9 cellular contexts compared by ENCODE assay signal in the genomic region with DNA sequence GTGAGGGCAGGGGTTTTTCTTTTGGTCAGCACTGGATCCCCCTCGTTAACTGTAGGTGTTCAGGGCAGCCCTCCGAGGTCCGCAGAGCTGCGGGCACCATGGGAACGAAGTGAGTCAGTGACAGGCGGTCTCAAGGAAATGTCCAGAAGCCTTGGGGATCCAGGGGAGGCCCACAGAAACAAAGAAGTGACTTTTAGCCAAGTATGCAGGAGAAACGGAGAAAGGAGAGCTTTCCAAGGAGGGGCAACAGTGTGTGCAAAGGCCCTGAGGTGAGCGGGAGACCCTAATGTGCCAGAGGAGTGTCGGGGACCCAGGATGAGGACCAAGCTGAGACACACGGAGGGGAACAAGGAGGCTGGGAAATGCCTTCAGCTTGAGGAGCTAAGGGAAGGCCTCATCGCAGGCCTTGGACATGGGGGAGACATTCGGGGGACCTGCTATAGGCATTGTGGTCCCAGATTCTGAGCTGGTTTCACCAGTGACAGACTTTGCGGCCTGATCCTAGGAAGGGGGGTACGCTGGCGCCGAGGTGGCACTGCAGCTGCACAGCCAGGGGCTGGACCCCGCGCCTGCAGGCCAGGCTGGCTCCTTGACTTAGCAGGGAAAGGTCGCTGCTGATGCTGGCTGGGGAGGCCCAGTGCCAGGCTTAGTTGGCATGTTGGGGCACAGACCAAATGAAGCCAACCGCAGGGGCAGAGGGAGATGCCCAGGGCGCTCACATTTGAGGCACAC. TPM values are rescaled to one million over a fixed set of nuclear protein-coding genes. Genes with fewer than 3 reads are reported as not detected.
DNase-seq lines count a peak whose midpoint lies in the region; ATAC-seq, FAIRE-seq and TF ChIP-seq lines count a peak whose summit lies in the region.
"Had no signal": no experiment of that assay in that cellular context is flagged by ENCODE, and none has a peak within 500 bp of the region (broad histone marks: within the 10 kb centered on the region; RNA-seq: fewer than 3 reads in every experiment).

No MANE protein-coding gene starts in this region.

- H3K4me3 Mint-ChIP-seq in activated CD4-positive, alpha-beta memory T cell treated with anti-CD3 and anti-CD28 coated beads for 36 hours, result peak overlapping the region; percentile 29

- TF ChIP-seq POLR2A in stomach (IDR thresholded peaks at IDR 0.05), result no peak

- H3K4me3 ChIP-seq in SK-N-SH (ENCODE audit: low read depth in 2 of 2, low read length in 1 of 2), result peak overlapping the region in 1 of 2 experiments; percentile 57; a peak in 2 of 4 replicates
- peak overlapping the region in 1 of 2 donors; percentile 54 for H3K4me3 ChIP-seq in kidney (ENCODE audit: low read length in 2 of 2)
- H3K4me3 ChIP-seq in stomach, result peak overlapping the region; percentile 64 to 75 (median 68)

- no peak overlapping the region for H2AFZ ChIP-seq in SK-N-SH (ENCODE audit: low read depth)

- no peaks in the 10 kb centered on the region for H3K9me2 ChIP-seq in SK-N-SH

- H3K27me3 Mint-ChIP-seq in activated CD4-positive, alpha-beta memory T cell treated with anti-CD3 and anti-CD28 coated beads for 36 hours, result no peaks in the 10 kb centered on the region

- POLR2A ChIA-PET in SK-N-SH (lab: Yijun Ruan, JAX), result interaction anchor here (1.5 to 1.9 kb wide), 2 partner anchors 8 to 23 kb away, joined by 4 to 6 read pairs; no protein-coding TSS in a partner anchor
- POLR2A ChIA-PET in activated CD4-positive, alpha-beta memory T cell treated with anti-CD3 and anti-CD28 coated beads for 36 hours (lab: Charles Lee), result interaction anchor here (1.5 to 1.7 kb wide), 2 partner anchors 23 to 34 kb away, joined by 6 read pairs; partner anchors contain the start of gene SQSTM1

- no peak for DNase-seq in SK-N-SH
- no peak for DNase-seq in activated CD4-positive, alpha-beta memory T cell treated with anti-CD3 and anti-CD28 coated beads for 36 hours
- DNase-seq in kidney, result no peak
- DNase-seq in stomach, result no peak
- DNase-seq in H4 (ENCODE audit: low spot score), result no peak

- peak overlapping the region; percentile 83; the same call in 1 of the 2 replicates for H3K4me2 ChIP-seq in SK-N-SH

- H3K9me3 ChIP-seq in SK-N-SH, result no peaks in the 10 kb centered on the region
- H3K9me3 ChIP-seq in kidney (ENCODE audit: control insufficient read depth in 1 of 2, low read length in 2 of 2), result no peaks in the 10 kb centered on the region
- no peaks in the 10 kb centered on the region for H3K9me3 ChIP-seq in stomach

- intact Hi-C loops in activated CD4-positive, alpha-beta memory T cell treated with anti-CD3 and anti-CD28 coated beads for 36 hours (cut with micrococcal nuclease), result loop anchor here (1.0 to 10.0 kb wide), 3 partner anchors 34 to 242 kb away; partner anchors contain the start of genes MAML1 and RUFY1
- intact Hi-C loops in kidney (cut with DNase I), result no loop called here
- intact Hi-C loops in stomach (cut with DNase I; ENCODE audit: low total_unique reads), result no loop called here

- TF ChIP-seq EP300 in SK-N-SH (IDR thresholded peaks at IDR 0.05; ENCODE audit: borderline replicate concordance in 1 of 2, low read depth in 1 of 2, low read length in 1 of 2), result no peak
- TF ChIP-seq EP300 in stomach (IDR thresholded peaks at IDR 0.05), result no peak

- H3K79me2 ChIP-seq in SK-N-SH (ENCODE audit: insufficient read depth), result 0 out of 2 replicates have a peak, but pooled peaks cover 11% of the 10 kb centered on the region

- TF ChIP-seq RAD21 in SK-N-SH (IDR thresholded peaks at IDR 0.05; ENCODE audit: low read length), result no peak

- H3K4me1 ChIP-seq in SK-N-SH (ENCODE audit: control insufficient read depth in 1 of 2, insufficient read depth in 2 of 2, low read depth in 1 of 2, low read length in 1 of 2) (peaks cover 0 to 14% of the 10 kb centered on the region in 2 experiments; a peak in 1 of 4 replicates), kidney (ENCODE audit: control insufficient read depth in 1 of 2, insufficient read depth in 1 of 2, low read depth in 1 of 2, low read length in 2 of 2) (peaks cover 6 to 37% of the 10 kb centered on the region in 2 donors), stomach (peaks cover 46 to 67% (median 62%) of the 10 kb centered on the region in 4 donors)

- no peak overlapping the region; a peak in 1 of 4 replicates for H3K27ac ChIP-seq in SK-N-SH (ENCODE audit: low read depth in 2 of 2, low read length in 1 of 2)
- peak overlapping the region; percentile 66 to 78 for H3K27ac ChIP-seq in kidney (ENCODE audit: low read depth in 2 of 2, low read length in 2 of 2)
- H3K27ac ChIP-seq in stomach, result peak overlapping the region; percentile 84 to 91 (median 89)

- ATAC-seq in SK-N-SH treated with all-trans-retinoic acid at 6 μM for 48 hours, result no peak
- ATAC-seq in GM18519 (IDR thresholded peaks at IDR 0.05; ENCODE audit: low FRiP score, unreplicated experiment), result no peak
- no peak for ATAC-seq in activated CD4-positive, CD25-positive, alpha-beta regulatory T cell treated with anti-CD3 and anti-CD28 coated beads, Interleukin-2, amount 50 U/mL, for 24 hours

- no peak for TF ChIP-seq CTCF in SK-N-SH (IDR thresholded peaks at IDR 0.05)
- no peak for TF ChIP-seq CTCF in kidney (IDR thresholded peaks at IDR 0.05; ENCODE audit: borderline replicate concordance, extremely low read depth, insufficient read depth)
- TF ChIP-seq CTCF in stomach (IDR thresholded peaks at IDR 0.05), result no peak

- H3K9ac ChIP-seq in SK-N-SH (peak overlapping the region; percentile 64; the same call in 1 of the 2 replicates), kidney (ENCODE audit: low read length in 2 of 2) (peak overlapping the region in 1 of 2 donors; percentile 73)

- peaks cover 4% of the 10 kb centered on the region for H3F3A ChIP-seq in SK-N-SH (replicated peaks; ENCODE audit: insufficient read depth)

- peaks cover 4% of the 10 kb centered on the region; the same call in 1 of the 2 replicates for H4K20me1 ChIP-seq in SK-N-SH (ENCODE audit: insufficient read depth)

- WGBS in SK-N-SH (ENCODE audit: low lambda C conversion rate), result 93% methylated on average over 14 of the region's 21 CpGs
- 75 to 85% (median 82%) methylated on average over 15 to 21 of the region's 21 CpGs for WGBS in stomach, 5 donors

- H3K27me3 ChIP-seq in SK-N-SH (ENCODE audit: insufficient read depth) (no peaks in the 10 kb centered on the region), stomach (no peaks in the 10 kb centered on the region)

- CTCF ChIA-PET in SK-N-SH (lab: Yijun Ruan, JAX), result interaction anchor here (0.7 to 8.3 kb wide), 19 partner anchors 10 to 178 kb away, joined by 3 to 67 read pairs (median 4); partner anchors contain the start of genes MAML1 and MGAT4B
- CTCF ChIA-PET in activated CD4-positive, alpha-beta memory T cell treated with anti-CD3 and anti-CD28 coated beads for 36 hours (lab: Charles Lee), result interaction anchor here (0.8 to 5.2 kb wide), 7 partner anchors 9 to 116 kb away, joined by 3 to 46 read pairs (median 4); partner anchors contain the start of gene CBY3

- peaks cover 30% of the 10 kb centered on the region for H3K4me1 Mint-ChIP-seq in activated CD4-positive, alpha-beta memory T cell treated with anti-CD3 and anti-CD28 coated beads for 36 hours (ENCODE audit: low read depth)

- peaks cover 21% of the 10 kb centered on the region for H3K36me3 Mint-ChIP-seq in activated CD4-positive, alpha-beta memory T cell treated with anti-CD3 and anti-CD28 coated beads for 36 hours

- no peak for FAIRE-seq in kidney (lab: Jason Lieb, UNC)
- FAIRE-seq: A204.1 had no signal

- peaks cover 0 to 41% of the 10 kb centered on the region in 2 experiments for H3K36me3 ChIP-seq in SK-N-SH (replicated peaks in 1 of 2; ENCODE audit: control insufficient read depth in 1 of 2, insufficient read depth in 2 of 2, low read length in 1 of 2)
- peaks cover 10 to 32% of the 10 kb centered on the region in 2 donors for H3K36me3 ChIP-seq in kidney (ENCODE audit: control insufficient read depth in 1 of 2, insufficient read depth in 2 of 2, low read length in 2 of 2)
- H3K36me3 ChIP-seq in stomach, result peaks cover 45 to 51% (median 49%) of the 10 kb centered on the region in 4 donors

- H3K9me3 Mint-ChIP-seq in activated CD4-positive, alpha-beta memory T cell treated with anti-CD3 and anti-CD28 coated beads for 36 hours, result no peaks in the 10 kb centered on the region

- peak overlapping the region; percentile 30 for H3K27ac Mint-ChIP-seq in activated CD4-positive, alpha-beta memory T cell treated with anti-CD3 and anti-CD28 coated beads for 36 hours

TF ChIP-seq in SK-N-SH, 30 proteins besides CTCF, POLR2A, EP300 and RAD21 (continues in another document):
- TF ChIP-seq RFX5 (IDR thresholded peaks at IDR 0.05; ENCODE audit: low read length) (no peak), ELF1 (IDR thresholded peaks at IDR 0.05) (no peak)

TF ChIP-seq in SK-N-SH treated with all-trans-retinoic acid at 6 μM for 48 hours, 23 proteins besides CTCF, POLR2A, EP300 and RAD21 (continues in another document):
- TF ChIP-seq CSDC2 (CRISPR knock-in tag; IDR thresholded peaks at IDR 0.05) (no peak), OSR1 (CRISPR knock-in tag; IDR thresholded peaks at IDR 0.05) (no peak)

RNA-seq across cellular contexts. Expression of gene LTC4S, which starts 3.3 kb away (rescaled TPM):
- 0.34 and 0.43 TPM in 2 replicates for polyA plus RNA-seq in SK-N-SH (2012; rRNA removed)
- polyA plus RNA-seq in SK-N-SH (2012; cell fraction: cytosol; rRNA removed), result 0.14 TPM in 1 of 2 replicates, not detected in the other
- 0.67 and 0.75 TPM in 2 replicates for polyA plus RNA-seq in SK-N-SH (2012; cell fraction: nucleus; rRNA removed)
- total RNA-seq in activated CD4-positive, alpha-beta memory T cell treated with anti-CD3 and anti-CD28 coated beads for 36 hours, result 1 to 10 TPM in 1 of 2 experiments, under 1 TPM in 1; 0.48 to 1.1 TPM
- 30.6 TPM for total RNA-seq in kidney
- polyA plus RNA-seq in kidney (ENCODE audit: insufficient read depth, low read depth, low replicate concordance), result 20.1 TPM
- total RNA-seq in stomach, result 10 to 100 TPM in 2 of 5 donors, 1 to 10 TPM in 2, not detected in 1; 5.0 to 21.0 (median 13.3) TPM
- polyA plus RNA-seq in stomach, result 1 to 10 TPM; 3.3 to 8.4 (median 8.2) TPM
- not detected in 2 replicates for total RNA-seq in H4 (2014; rRNA removed; shearing (Covaris generic))

RNA-seq across cellular contexts. Expression of gene MGAT4B, which starts 9.6 kb away (rescaled TPM):
- 174 and 190 TPM in 2 replicates for polyA plus RNA-seq in SK-N-SH (2012; rRNA removed)
- polyA plus RNA-seq in SK-N-SH (2012; cell fraction: cytosol; rRNA removed), result 120 and 170 TPM in 2 replicates
- polyA plus RNA-seq in SK-N-SH (2012; cell fraction: nucleus; rRNA removed), result 434 and 545 TPM in 2 replicates
- 10 to 100 TPM; 95.8 to 96.8 TPM for total RNA-seq in activated CD4-positive, alpha-beta memory T cell treated with anti-CD3 and anti-CD28 coated beads for 36 hours
- total RNA-seq in kidney, result 174 TPM
- polyA plus RNA-seq in kidney (ENCODE audit: insufficient read depth, low read depth, low replicate concordance), result 79.4 TPM
- total RNA-seq in stomach, result 100 to 1,000 TPM; 149 to 617 (median 206) TPM
- 100 to 1,000 TPM in 2 of 3 donors, 10 to 100 TPM in 1; 85.0 to 115 (median 101) TPM for polyA plus RNA-seq in stomach
- total RNA-seq in H4 (2014; rRNA removed; shearing (Covaris generic)), result 160 and 216 TPM in 2 replicates

RNA-seq across cellular contexts. Expression of gene SQSTM1, which starts 23.7 kb away (rescaled TPM):
- polyA plus RNA-seq in SK-N-SH (2012; rRNA removed) (181 and 185 TPM in 2 replicates), kidney (ENCODE audit: insufficient read depth, low read depth, low replicate concordance) (309 TPM), stomach (100 to 1,000 TPM; 166 to 251 (median 213) TPM)
- polyA plus RNA-seq in SK-N-SH (2012; cell fraction: cytosol; rRNA removed), result 98.5 and 121 TPM in 2 replicates
- 413 and 442 TPM in 2 replicates for polyA plus RNA-seq in SK-N-SH (2012; cell fraction: nucleus; rRNA removed)
- 100 to 1,000 TPM; 127 to 130 TPM for total RNA-seq in activated CD4-positive, alpha-beta memory T cell treated with anti-CD3 and anti-CD28 coated beads for 36 hours
- total RNA-seq in kidney (249 TPM), stomach (100 to 1,000 TPM; 163 to 693 (median 508) TPM)
- total RNA-seq in H4 (2014; rRNA removed; shearing (Covaris generic)), result 993 and 1,115 TPM in 2 replicates

Comparison
In these comparisons a context has a peak if more than half of its experiments do, and no peak if none do; other contexts are left out.
1. H3K27ac ChIP-seq: peak in kidney (2 of 2) and stomach (5 of 5); none in SK-N-SH (0 of 2).